8 cellular contexts compared by ENCODE assay signal in genomic region chr9:83708515-83709158, GRCh38. TPM values are rescaled to one million over a fixed set of nuclear protein-coding genes. Genes with fewer than 3 reads are reported as not detected.
DNase-seq lines count a peak whose midpoint lies in the region; ATAC-seq and TF ChIP-seq lines count a peak whose summit lies in the region.

No MANE protein-coding gene starts in this region.

- H3K4me1 Mint-ChIP-seq in activated CD8-positive, alpha-beta T cell treated with anti-CD3 and anti-CD28 coated beads for 36 hours (ENCODE audit: low read depth) = peaks cover 32% of the 10 kb centered on the region
- H3K4me1 Mint-ChIP-seq in endothelial cell (ENCODE audit: unreplicated experiment) = peaks cover 31% of the 10 kb centered on the region

- H3K27ac Mint-ChIP-seq in activated CD8-positive, alpha-beta T cell treated with anti-CD3 and anti-CD28 coated beads for 36 hours = peak overlapping the region; percentile 98
- peak overlapping the region; percentile 99 for H3K27ac Mint-ChIP-seq in endothelial cell (ENCODE audit: unreplicated experiment)

- intact Hi-C loops in activated CD8-positive, alpha-beta T cell treated with anti-CD3 and anti-CD28 coated beads for 36 hours (cut with micrococcal nuclease) = loop anchor here (5.0 to 10.0 kb wide), 2 partner anchors 86 to 216 kb away; partner anchors contain the start of genes IDNK and KIF27

- CTCF ChIA-PET in activated CD8-positive, alpha-beta T cell treated with anti-CD3 and anti-CD28 coated beads for 36 hours (lab: Charles Lee) = interaction anchor here (0.9 to 2.9 kb wide), 4 partner anchors 27 to 112 kb away, joined by 3 to 11 read pairs (median 3); partner anchors contain the start of gene IDNK

- POLR2A ChIA-PET in activated CD8-positive, alpha-beta T cell treated with anti-CD3 and anti-CD28 coated beads for 36 hours (lab: Charles Lee) = interaction anchor here (0.7 to 2.8 kb wide), 9 partner anchors 13 to 585 kb away, joined by 3 to 25 read pairs (median 3); partner anchors contain the start of gene IDNK

- DNase-seq in NCI-H2227 (lab: John Stamatoyannopoulos, UW; ENCODE audit: unreplicated experiment) (peak; percentile 27), NCI-H2227 treated with DMSO at 0.1 percent for 48 hours (lab: John Stamatoyannopoulos, UW) (no peak), NCI-H146 treated with DMSO at 0.1 percent for 48 hours (lab: John Stamatoyannopoulos, UW; ENCODE audit: unreplicated experiment) (peak; percentile 19), endothelial cell (ENCODE audit: low spot score) (peak; percentile 40), midbrain (lab: John Stamatoyannopoulos, UW) (peak; percentile 70)
- DNase-seq in activated CD8-positive, alpha-beta T cell treated with anti-CD3 and anti-CD28 coated beads for 36 hours = peak; percentile 73
- peak; percentile 30 for DNase-seq in stimulated activated CD8-positive, alpha-beta memory T cell treated with anti-CD3 and anti-CD28 coated beads, Interleukin-4, amount 100 ng/mL, for 24 hours (ENCODE audit: low read depth)

- no peaks in the 10 kb centered on the region for H3K27me3 Mint-ChIP-seq in activated CD8-positive, alpha-beta T cell treated with anti-CD3 and anti-CD28 coated beads for 36 hours
- peaks cover 22% of the 10 kb centered on the region for H3K27me3 Mint-ChIP-seq in endothelial cell (ENCODE audit: unreplicated experiment)

- H3K36me3 Mint-ChIP-seq in activated CD8-positive, alpha-beta T cell treated with anti-CD3 and anti-CD28 coated beads for 36 hours (ENCODE audit: low read depth) = peaks cover 22% of the 10 kb centered on the region
- peaks cover 12% of the 10 kb centered on the region for H3K36me3 Mint-ChIP-seq in endothelial cell (ENCODE audit: low read depth, unreplicated experiment)

- H3K9me3 Mint-ChIP-seq in activated CD8-positive, alpha-beta T cell treated with anti-CD3 and anti-CD28 coated beads for 36 hours = peaks cover 2% of the 10 kb centered on the region
- H3K9me3 Mint-ChIP-seq in endothelial cell (ENCODE audit: unreplicated experiment) = no peaks in the 10 kb centered on the region

- TF ChIP-seq CTCF in activated CD8-positive, alpha-beta T cell treated with anti-CD3 and anti-CD28 coated beads for 36 hours (IDR thresholded peaks at IDR 0.05) = no peak
- TF ChIP-seq CTCF in endothelial cell (IDR thresholded peaks at IDR 0.05; ENCODE audit: unreplicated experiment) = no peak

- peak; percentile 53 for ATAC-seq in HG02759 (IDR thresholded peaks at IDR 0.05; ENCODE audit: unreplicated experiment)
- peak; percentile 25 for ATAC-seq in activated CD8-positive, alpha-beta T cell treated with anti-CD3 and anti-CD28 coated beads for 36 hours

- peak overlapping the region; percentile 86 for H3K4me3 Mint-ChIP-seq in activated CD8-positive, alpha-beta T cell treated with anti-CD3 and anti-CD28 coated beads for 36 hours
- peak overlapping the region; percentile 94 for H3K4me3 Mint-ChIP-seq in endothelial cell (ENCODE audit: unreplicated experiment)

RNA-seq across cellular contexts. Expression of gene UBQLN1, which starts 0.9 kb away (rescaled TPM):
- 10 to 100 TPM; 80.1 to 92.9 TPM for total RNA-seq in activated CD8-positive, alpha-beta T cell treated with anti-CD3 and anti-CD28 coated beads for 36 hours
- total RNA-seq in endothelial cell (ENCODE audit: unreplicated experiment) = 102 TPM
